In the genomic region with DNA sequence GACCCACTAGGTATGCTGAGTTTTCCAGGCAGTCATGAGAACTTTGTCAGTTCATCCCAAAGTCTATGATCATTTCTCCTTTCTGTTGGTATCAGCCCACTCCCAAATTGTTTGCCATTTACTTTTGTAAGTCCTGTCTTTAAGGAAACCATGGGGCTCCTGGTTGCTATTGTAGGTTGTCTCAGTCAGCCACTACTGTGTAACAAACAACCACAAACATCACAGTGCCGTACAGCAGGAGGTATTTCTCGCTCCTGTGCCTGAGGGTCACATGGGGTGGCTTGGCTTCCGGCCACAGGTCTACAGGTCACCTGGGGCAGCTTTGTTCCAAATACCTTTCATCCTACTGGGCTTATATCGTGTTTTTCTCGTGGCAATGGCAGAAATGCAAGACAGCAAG, we compare ENCODE assay signal across 20 cellular contexts.
A peak's percentile ranks its signal among the peaks of the same experiment; 100 is the strongest.
DNase-seq lines count a peak whose midpoint lies in the region; ATAC-seq and TF ChIP-seq lines count a peak whose summit lies in the region.
"Had no signal": no experiment of that assay in that cellular context is flagged by ENCODE, and none has a peak within 500 bp of the region (broad histone marks: within the 10 kb centered on the region; RNA-seq: fewer than 3 reads in every experiment).

No MANE protein-coding gene starts in this region.

- H3K9ac ChIP-seq in DND-41 (ENCODE audit: low read depth, low read length), result no peak overlapping the region

- POLR2A ChIA-PET in WTC11 (lab: Charles Lee), result no interaction called here

- peak overlapping the region; percentile 45 for H3K4me3 ChIP-seq in CD4-positive, CD25-positive, alpha-beta regulatory T cell (ENCODE audit: low read depth, low read length)
- no peak overlapping the region for H3K4me3 ChIP-seq in DND-41 (ENCODE audit: low read depth in 1 of 2, low read length in 2 of 2)
- H3K4me3 ChIP-seq: GM12878 had no signal

- H3K9me3 ChIP-seq in CD4-positive, CD25-positive, alpha-beta regulatory T cell (ENCODE audit: control insufficient read depth in 2 of 2, low read length in 2 of 2), result no peaks in the 10 kb centered on the region
- no peaks in the 10 kb centered on the region for H3K9me3 ChIP-seq in DND-41 (ENCODE audit: insufficient read depth, low read length, severe bottlenecking)

- intact Hi-C loops in activated naive CD4-positive, alpha-beta T cell treated with anti-CD3 and anti-CD28 coated beads for 36 hours (cut with micrococcal nuclease), result loop anchor here (2.0 to 5.0 kb wide), 4 partner anchors 45 to 741 kb away; no protein-coding TSS in a partner anchor

- no peak overlapping the region for H3K4me2 ChIP-seq in DND-41 (ENCODE audit: insufficient read depth, low read length)

- no peak for DNase-seq in activated naive CD4-positive, alpha-beta T cell treated with anti-CD3 and anti-CD28 coated beads for 36 hours
- DNase-seq in activated naive CD4-positive, alpha-beta T cell (lab: John Stamatoyannopoulos, UW), result no peak
- DNase-seq in CD4-positive, CD25-positive, alpha-beta regulatory T cell, result no peak
- DNase-seq in DND-41 (no peak), WTC11 (ENCODE audit: low spot score) (no peak), SIG-M5 treated with dmso at 0.1 percent for 504 hours (lab: John Stamatoyannopoulos, UW; ENCODE audit: unreplicated experiment) (no peak), immature natural killer cell (no peak), AG20443 (ENCODE audit: low spot score) (no peak)
- DNase-seq: ACHN; AML-193; CD4-positive, alpha-beta memory T cell; DMS153; DMS79 treated with DMSO at 0.1 percent for 48 hours; EL; GOT3; H7; HFFc6 had no signal

- no peaks in the 10 kb centered on the region for H4K20me1 ChIP-seq in DND-41 (ENCODE audit: insufficient read depth, low read length)

- no peaks in the 10 kb centered on the region for H3K36me3 ChIP-seq in CD4-positive, CD25-positive, alpha-beta regulatory T cell (ENCODE audit: control insufficient read depth, insufficient read depth, low read length)
- no peaks in the 10 kb centered on the region for H3K36me3 ChIP-seq in DND-41 (ENCODE audit: insufficient read depth, low read length)

- TF ChIP-seq CTCF in DND-41 (IDR thresholded peaks at IDR 0.05; ENCODE audit: borderline replicate concordance, extremely low read depth, low read length, poor library complexity, severe bottlenecking) (no peak), WTC11 (IDR thresholded peaks at IDR 0.05) (no peak)

- H3K27me3 Mint-ChIP-seq in activated naive CD4-positive, alpha-beta T cell treated with anti-CD3 and anti-CD28 coated beads for 36 hours (ENCODE audit: low read depth), result no peaks in the 10 kb centered on the region
- peaks cover 6% of the 10 kb centered on the region for H3K27me3 Mint-ChIP-seq in CD4-positive, CD25-positive, alpha-beta regulatory T cell
- H3K27me3 Mint-ChIP-seq in WTC11 (ENCODE audit: low read depth), result no peaks in the 10 kb centered on the region
- H3K27me3 Mint-ChIP-seq in immature natural killer cell (ENCODE audit: low read depth in 3 of 3), result peaks cover 4 to 15% (median 10%) of the 10 kb centered on the region in 3 donors

- peaks cover 28% of the 10 kb centered on the region for H3K4me1 ChIP-seq in CD4-positive, CD25-positive, alpha-beta regulatory T cell (ENCODE audit: control insufficient read depth, insufficient read depth, low read length, poor library complexity, severe bottlenecking)
- H3K4me1 ChIP-seq in DND-41 (ENCODE audit: insufficient read depth, low read length), result peaks cover 16% of the 10 kb centered on the region

- CTCF ChIA-PET in activated naive CD4-positive, alpha-beta T cell treated with anti-CD3 and anti-CD28 coated beads for 36 hours (lab: Charles Lee), result no interaction called here
- CTCF ChIA-PET in WTC11 (lab: Charles Lee), result no interaction called here

- no peaks in the 10 kb centered on the region for H3K36me3 Mint-ChIP-seq in activated naive CD4-positive, alpha-beta T cell treated with anti-CD3 and anti-CD28 coated beads for 36 hours (ENCODE audit: low read depth)
- no peaks in the 10 kb centered on the region for H3K36me3 Mint-ChIP-seq in CD4-positive, CD25-positive, alpha-beta regulatory T cell
- H3K36me3 Mint-ChIP-seq in WTC11, result no peaks in the 10 kb centered on the region
- no peaks in the 10 kb centered on the region for H3K36me3 Mint-ChIP-seq in immature natural killer cell
- H3K36me3 Mint-ChIP-seq: CD4-positive, alpha-beta memory T cell had no signal

- no peak overlapping the region for H3K4me3 Mint-ChIP-seq in activated naive CD4-positive, alpha-beta T cell treated with anti-CD3 and anti-CD28 coated beads for 36 hours
- peak overlapping the region; percentile 13 to 73 (median 52) for H3K4me3 Mint-ChIP-seq in CD4-positive, CD25-positive, alpha-beta regulatory T cell
- no peak overlapping the region for H3K4me3 Mint-ChIP-seq in WTC11
- H3K4me3 Mint-ChIP-seq in immature natural killer cell, result no peak overlapping the region
- H3K4me3 Mint-ChIP-seq: CD4-positive, alpha-beta memory T cell had no signal

- no peak for ATAC-seq in CD4-positive, CD25-positive, alpha-beta regulatory T cell (ENCODE audit: low read depth in 2 of 2)
- no peak for ATAC-seq in DND-41 (ENCODE audit: insufficient read depth, low read depth)
- no peak for ATAC-seq in WTC11
- ATAC-seq: GM12878 had no signal

- no peaks in the 10 kb centered on the region for H3K27me3 ChIP-seq in CD4-positive, CD25-positive, alpha-beta regulatory T cell (ENCODE audit: control insufficient read depth, insufficient read depth, low read length)
- H3K27me3 ChIP-seq in DND-41 (ENCODE audit: insufficient read depth, low read length, poor library complexity), result no peaks in the 10 kb centered on the region

- peak overlapping the region; percentile 75 for H3K27ac Mint-ChIP-seq in activated naive CD4-positive, alpha-beta T cell treated with anti-CD3 and anti-CD28 coated beads for 36 hours
- H3K27ac Mint-ChIP-seq in CD4-positive, CD25-positive, alpha-beta regulatory T cell, result peak overlapping the region; percentile 87 to 91 (median 89)
- H3K27ac Mint-ChIP-seq in WTC11 (no peak overlapping the region), immature natural killer cell (no peak overlapping the region)
- H3K27ac Mint-ChIP-seq: CD4-positive, alpha-beta memory T cell had no signal

- H3K9me3 Mint-ChIP-seq in activated naive CD4-positive, alpha-beta T cell treated with anti-CD3 and anti-CD28 coated beads for 36 hours, result no peaks in the 10 kb centered on the region
- H3K9me3 Mint-ChIP-seq in CD4-positive, CD25-positive, alpha-beta regulatory T cell, result peaks cover 0 to 2% (median 0%) of the 10 kb centered on the region in 7 donors
- H3K9me3 Mint-ChIP-seq in WTC11, result peaks cover 12% of the 10 kb centered on the region
- no peaks in the 10 kb centered on the region for H3K9me3 Mint-ChIP-seq in immature natural killer cell
- H3K9me3 Mint-ChIP-seq: CD4-positive, alpha-beta memory T cell; HFFc6 had no signal

- peaks cover 25% of the 10 kb centered on the region for H3K4me1 Mint-ChIP-seq in activated naive CD4-positive, alpha-beta T cell treated with anti-CD3 and anti-CD28 coated beads for 36 hours (ENCODE audit: low read depth)
- peaks cover 9 to 47% (median 17%) of the 10 kb centered on the region in 4 donors for H3K4me1 Mint-ChIP-seq in CD4-positive, CD25-positive, alpha-beta regulatory T cell
- H3K4me1 Mint-ChIP-seq in WTC11 (no peaks in the 10 kb centered on the region), immature natural killer cell (peaks cover 0 to 6% of the 10 kb centered on the region in 2 donors)

- H2AFZ ChIP-seq in DND-41 (ENCODE audit: low read depth, low read length), result no peak overlapping the region

- H3K27ac ChIP-seq in CD4-positive, CD25-positive, alpha-beta regulatory T cell (ENCODE audit: insufficient read depth, low read length, poor library complexity, severe bottlenecking), result no peak overlapping the region
- peak overlapping the region; percentile 0; the same call in 1 of the 2 replicates for H3K27ac ChIP-seq in DND-41 (ENCODE audit: low read length)
- H3K27ac ChIP-seq: C4-2B, HL-60 had no signal

- H3K79me2 ChIP-seq in DND-41 (ENCODE audit: insufficient read depth, low read length), result no peaks in the 10 kb centered on the region

TF ChIP-seq in WTC11, 78 proteins besides CTCF, POLR2A, EP300 and RAD21 (continues in another document):
- TF ChIP-seq GTF2I (CRISPR knock-in tag; conservative IDR thresholded peaks at IDR 0.05) (0 out of 2 replicates have a peak, but pooled peaks have one; percentile 25), ARID4B (CRISPR knock-in tag; IDR thresholded peaks at IDR 0.05; ENCODE audit: borderline replicate concordance) (no peak)

Comparison
In these comparisons a context has a peak if more than half of its experiments do, and no peak if none do; other contexts are left out.
1. H3K27ac Mint-ChIP-seq: peak in activated naive CD4-positive, alpha-beta T cell treated with anti-CD3 and anti-CD28 coated beads for 36 hours (single experiment) and CD4-positive, CD25-positive, alpha-beta regulatory T cell (3 of 3); none in WTC11 (single experiment) and immature natural killer cell (0 of 6).
2. H3K4me3 Mint-ChIP-seq: peak in CD4-positive, CD25-positive, alpha-beta regulatory T cell (4 of 4); none in activated naive CD4-positive, alpha-beta T cell treated with anti-CD3 and anti-CD28 coated beads for 36 hours (single experiment), WTC11 (single experiment) and immature natural killer cell (0 of 5).